Comparison of ENCODE assay signal across 7 cellular contexts in the genomic region with DNA sequence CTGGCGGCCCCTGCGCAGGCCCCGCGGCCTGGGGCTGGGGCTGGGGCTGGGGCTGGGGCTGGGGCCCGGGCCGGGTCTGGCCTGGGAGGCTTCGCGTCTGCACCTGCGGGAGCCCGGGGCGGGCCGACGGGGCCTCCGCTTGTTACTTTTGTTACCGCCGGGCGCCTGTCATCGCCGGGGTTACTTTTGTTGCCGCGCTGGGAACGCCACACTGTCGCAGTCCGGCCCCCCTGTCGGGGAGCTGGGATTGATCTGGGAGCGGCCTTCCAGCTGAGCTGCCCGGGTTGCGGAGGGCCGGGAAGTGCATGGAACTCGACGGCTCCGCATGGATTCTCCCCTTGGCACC. TPM values are rescaled to one million over a fixed set of nuclear protein-coding genes. Genes with fewer than 3 reads are reported as not detected.
DNase-seq lines count a peak whose midpoint lies in the region; ATAC-seq and TF ChIP-seq lines count a peak whose summit lies in the region.

No MANE protein-coding gene starts in this region.

- ATAC-seq in GM18909 (IDR thresholded peaks at IDR 0.05; ENCODE audit: poor library complexity, unreplicated experiment) (peak; percentile 2), HG02623 (IDR thresholded peaks at IDR 0.05; ENCODE audit: unreplicated experiment) (no peak), HG03342 (IDR thresholded peaks at IDR 0.05; ENCODE audit: unreplicated experiment) (no peak)

- H3K9me3 Mint-ChIP-seq in chondrocyte (ENCODE audit: low read depth) (no peaks in the 10 kb centered on the region), mesothelial cell of epicardium (no peaks in the 10 kb centered on the region)

- H3K27me3 Mint-ChIP-seq in chondrocyte (ENCODE audit: low read depth) (no peaks in the 10 kb centered on the region), mesothelial cell of epicardium (ENCODE audit: low read depth) (no peaks in the 10 kb centered on the region)

- no peaks in the 10 kb centered on the region for H3K9me3 ChIP-seq in Loucy (ENCODE audit: insufficient read depth, low read depth, low read length)

- H3K4me3 ChIP-seq in Loucy (ENCODE audit: low read length, poor library complexity, severe bottlenecking), result peak overlapping the region; percentile 82

- H3K79me2 ChIP-seq in Loucy (ENCODE audit: insufficient read depth, low read length), result peaks cover 43% of the 10 kb centered on the region

- H3K4me3 Mint-ChIP-seq in chondrocyte (ENCODE audit: unreplicated experiment) (peak overlapping the region; percentile 81), mesothelial cell of epicardium (peak overlapping the region; percentile 75)

- H3K4me1 ChIP-seq in Loucy (ENCODE audit: insufficient read depth, low read length, poor library complexity, severe bottlenecking), result peaks cover 32% of the 10 kb centered on the region

- peak overlapping the region; percentile 91 for H3K4me2 ChIP-seq in Loucy (ENCODE audit: low read depth, low read length, poor library complexity, severe bottlenecking)

- no peaks in the 10 kb centered on the region for H3K27me3 ChIP-seq in Loucy (ENCODE audit: insufficient read depth, low read length, poor library complexity, severe bottlenecking)

- H2AFZ ChIP-seq in Loucy (ENCODE audit: low read length), result no peak overlapping the region

- H3K36me3 ChIP-seq in Loucy (ENCODE audit: insufficient read depth, low read length), result peaks cover 23% of the 10 kb centered on the region; the same call in 1 of the 2 replicates

- DNase-seq in chondrocyte (ENCODE audit: low spot score) (no peak), mesothelial cell of epicardium (ENCODE audit: low spot score in 2 of 2, unreplicated experiment in 2 of 2) (no peak), SW 1271 (lab: John Stamatoyannopoulos, UW) (no peak)

- H3K27ac Mint-ChIP-seq in chondrocyte (ENCODE audit: unreplicated experiment) (peak overlapping the region; percentile 59), mesothelial cell of epicardium (peak overlapping the region; percentile 61)

- peaks cover 40% of the 10 kb centered on the region for H4K20me1 ChIP-seq in Loucy (ENCODE audit: insufficient read depth, low read length, poor library complexity, severe bottlenecking)

- H3K9ac ChIP-seq in Loucy (ENCODE audit: low read depth, low read length, poor library complexity, severe bottlenecking), result peak overlapping the region; percentile 77

- H3F3A ChIP-seq in Loucy (ENCODE audit: low read depth), result peaks cover 6% of the 10 kb centered on the region; the same call in 1 of the 2 replicates

- H3K4me1 Mint-ChIP-seq in chondrocyte (ENCODE audit: low read depth), result peaks cover 21% of the 10 kb centered on the region
- peaks cover 22% of the 10 kb centered on the region for H3K4me1 Mint-ChIP-seq in mesothelial cell of epicardium

- H3K36me3 Mint-ChIP-seq in chondrocyte (ENCODE audit: low read depth) (peaks cover 7% of the 10 kb centered on the region), mesothelial cell of epicardium (peaks cover 6% of the 10 kb centered on the region)

- H3K9me2 ChIP-seq in Loucy (replicated peaks; ENCODE audit: low read depth, low read length), result no peaks in the 10 kb centered on the region

- TF ChIP-seq CTCF in Loucy (conservative IDR thresholded peaks at IDR 0.05; ENCODE audit: low read length), result no peak
- no peak for TF ChIP-seq CTCF in chondrocyte (IDR thresholded peaks at IDR 0.05)
- TF ChIP-seq CTCF in mesothelial cell of epicardium (IDR thresholded peaks at IDR 0.05; ENCODE audit: unreplicated experiment), result no peak

RNA-seq across cellular contexts. Expression of gene OGFR, which starts 0.7 kb away (rescaled TPM):
- 31.5 to 32.2 TPM (median 31.8 TPM) in 3 replicates for total RNA-seq in chondrocyte
- total RNA-seq in mesothelial cell of epicardium, result 56.2 to 58.4 TPM (median 56.5 TPM) in 3 replicates

RNA-seq across cellular contexts. Expression of gene MRGBP, which starts 9.1 kb away (rescaled TPM):
- 9.5 to 10.4 TPM (median 10.3 TPM) in 3 replicates for total RNA-seq in chondrocyte
- 18.4 to 20.8 TPM (median 20.4 TPM) in 3 replicates for total RNA-seq in mesothelial cell of epicardium

RNA-seq across cellular contexts. Expression of gene COL9A3, which starts 11.5 kb away (rescaled TPM):
- total RNA-seq in chondrocyte, result 8.6 to 11.3 TPM (median 8.9 TPM) in 3 replicates
- 573 to 576 TPM (median 576 TPM) in 3 replicates for total RNA-seq in mesothelial cell of epicardium

RNA-seq across cellular contexts. Expression of gene TCFL5, which starts 56.3 kb away (rescaled TPM):
- total RNA-seq in chondrocyte, result 12.7 to 20.0 TPM (median 13.0 TPM) in 3 replicates
- total RNA-seq in mesothelial cell of epicardium, result 12.0 to 12.6 TPM (median 12.2 TPM) in 3 replicates

Comparison
In these comparisons a context has a peak if more than half of its experiments do, and no peak if none do; other contexts are left out.
1. RNA of gene COL9A3, which starts 11.5 kb away (total RNA-seq): 573 to 576 TPM in mesothelial cell of epicardium; 8.6 to 11.3 TPM in chondrocyte; every median in the first group is over 10 times any median in the second.